ENCODE assay signal across 21 cellular contexts in the genomic region with DNA sequence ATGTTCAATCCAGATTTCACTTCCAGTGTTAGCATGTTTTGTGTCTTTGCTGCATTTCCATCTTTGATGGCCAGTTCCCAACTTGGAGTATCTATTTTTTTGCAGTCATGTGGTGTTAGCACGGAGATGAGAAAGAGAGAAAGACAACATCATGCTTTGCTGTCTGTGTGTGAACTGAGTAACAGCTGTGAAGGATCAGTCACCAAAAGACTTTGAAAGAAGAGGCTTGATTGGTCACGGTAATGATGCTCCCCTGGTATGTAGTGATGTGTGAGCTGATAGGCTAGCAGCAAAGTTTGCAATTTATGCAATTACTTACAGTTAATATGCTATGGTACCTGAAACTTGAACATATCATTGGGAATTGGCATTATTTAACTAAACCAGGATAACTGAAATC.
"Had no signal": no experiment of that assay in that cellular context is flagged by ENCODE, and none has a peak within 500 bp of the region (broad histone marks: within the 10 kb centered on the region; RNA-seq: fewer than 3 reads in every experiment).

No MANE protein-coding gene starts in this region.

- H3K4me1 ChIP-seq: body of pancreas, psoas muscle, spleen, upper lobe of left lung had no signal

- H3K4me3 ChIP-seq: body of pancreas, dorsolateral prefrontal cortex, lung, psoas muscle, spleen, thoracic aorta, upper lobe of left lung had no signal

- H3K27me3 Mint-ChIP-seq: activated CD4-positive, alpha-beta T cell treated with anti-CD3 and anti-CD28 coated beads for 36 hours; activated naive CD4-positive, alpha-beta T cell treated with anti-CD3 and anti-CD28 coated beads, Interleukin-2, amount 50 U/mL, for 24 hours; stimulated activated naive B cell treated with anti-CD40 and anti-IgM and Interleukin-4, amounts not matched to agents 10 μg/mL and 1 μg/mL and 100 μg/mL, for 72 hours had no signal

- ATAC-seq: activated CD4-positive, alpha-beta T cell treated with anti-CD3 and anti-CD28 coated beads for 36 hours; body of pancreas; left lobe of liver; psoas muscle; sciatic nerve; stimulated activated naive B cell treated with anti-CD40 and anti-IgM and Interleukin-4, amounts not matched to agents 10 μg/mL and 1 μg/mL and 100 μg/mL, for 72 hours had no signal

- H3K9me3 ChIP-seq: body of pancreas, psoas muscle, spleen, thoracic aorta, upper lobe of left lung had no signal

- H3K9me3 Mint-ChIP-seq: activated naive CD4-positive, alpha-beta T cell treated with anti-CD3 and anti-CD28 coated beads, Interleukin-2, amount 50 U/mL, for 24 hours; endodermal cell had no signal

- H3K36me3 Mint-ChIP-seq: activated naive CD4-positive, alpha-beta T cell treated with anti-CD3 and anti-CD28 coated beads, Interleukin-2, amount 50 U/mL, for 24 hours; mesothelial cell of epicardium; stimulated activated naive B cell treated with anti-CD40 and anti-IgM and Interleukin-4, amounts not matched to agents 10 μg/mL and 1 μg/mL and 100 μg/mL, for 72 hours had no signal

- H3K4me1 Mint-ChIP-seq: activated CD4-positive, alpha-beta T cell treated with anti-CD3 and anti-CD28 coated beads for 36 hours; activated naive CD4-positive, alpha-beta T cell treated with anti-CD3 and anti-CD28 coated beads, Interleukin-2, amount 50 U/mL, for 24 hours; endodermal cell; stimulated activated naive B cell treated with anti-CD40 and anti-IgM and Interleukin-4, amounts not matched to agents 10 μg/mL and 1 μg/mL and 100 μg/mL, for 72 hours had no signal

- H3K4me3 Mint-ChIP-seq: activated CD4-positive, alpha-beta T cell treated with anti-CD3 and anti-CD28 coated beads for 36 hours; activated naive CD4-positive, alpha-beta T cell treated with anti-CD3 and anti-CD28 coated beads, Interleukin-2, amount 50 U/mL, for 24 hours; endodermal cell; mesothelial cell of epicardium; stimulated activated naive B cell treated with anti-CD40 and anti-IgM and Interleukin-4, amounts not matched to agents 10 μg/mL and 1 μg/mL and 100 μg/mL, for 72 hours had no signal

- H3K27ac ChIP-seq: body of pancreas, dorsolateral prefrontal cortex, epithelial cell of prostate, psoas muscle, spleen, thoracic aorta, upper lobe of left lung, WERI-Rb-1 had no signal

- H3K27ac Mint-ChIP-seq: activated CD4-positive, alpha-beta T cell treated with anti-CD3 and anti-CD28 coated beads for 36 hours; activated naive CD4-positive, alpha-beta T cell treated with anti-CD3 and anti-CD28 coated beads, Interleukin-2, amount 50 U/mL, for 24 hours; endodermal cell; mesothelial cell of epicardium; stimulated activated naive B cell treated with anti-CD40 and anti-IgM and Interleukin-4, amounts not matched to agents 10 μg/mL and 1 μg/mL and 100 μg/mL, for 72 hours had no signal

- H3K36me3 ChIP-seq: spleen, thoracic aorta, upper lobe of left lung, WERI-Rb-1 had no signal

- H3K27me3 ChIP-seq: body of pancreas, spleen, upper lobe of left lung had no signal

- DNase-seq: activated CD4-positive, alpha-beta T cell treated with anti-CD3 and anti-CD28 coated beads for 36 hours; activated CD4-positive, alpha-beta T cell treated with anti-CD3 and anti-CD28 coated beads, Interleukin-2, amount 50 U/mL, for 48 hours; activated gamma-delta T cell; amniotic stem cell; body of pancreas; caudate nucleus; dorsolateral prefrontal cortex; endodermal cell; head of caudate nucleus; psoas muscle; spleen; stimulated activated naive B cell treated with anti-CD40 and anti-IgM and Interleukin-4, amounts not matched to agents 10 μg/mL and 1 μg/mL and 100 μg/mL, for 72 hours; upper lobe of left lung; WERI-Rb-1 had no signal
